In genomic region chr2:119679846-119680245, GRCh38 we compare ENCODE assay signal across 8 cellular contexts. TPM values are rescaled to one million over a fixed set of nuclear protein-coding genes. Genes with fewer than 3 reads are reported as not detected.
A peak's percentile ranks its signal among the peaks of the same experiment; 100 is the strongest.
DNase-seq lines count a peak whose midpoint lies in the region; ATAC-seq and TF ChIP-seq lines count a peak whose summit lies in the region.

No MANE protein-coding gene starts in this region.

- no peaks in the 10 kb centered on the region for H3K9me3 ChIP-seq in CD4-positive, CD25-positive, alpha-beta regulatory T cell (ENCODE audit: control insufficient read depth in 2 of 2, low read length in 2 of 2)
- no peaks in the 10 kb centered on the region for H3K9me3 ChIP-seq in neural progenitor cell (ENCODE audit: low read depth)

- H3K4me2 ChIP-seq in neural progenitor cell, result peak overlapping the region; percentile 94

- H3K27ac ChIP-seq in CD4-positive, CD25-positive, alpha-beta regulatory T cell (ENCODE audit: insufficient read depth, low read length, poor library complexity, severe bottlenecking), result no peak overlapping the region
- no peak overlapping the region for H3K27ac ChIP-seq in neural progenitor cell

- no peak overlapping the region for H3K9ac ChIP-seq in neural progenitor cell

- peaks cover 28% of the 10 kb centered on the region for H4K20me1 ChIP-seq in neural progenitor cell (ENCODE audit: low read depth)

- CTCF ChIA-PET in HEK293T (lab: Yijun Ruan, JAX), result no interaction called here

- peak overlapping the region; percentile 80 for H3K4me3 ChIP-seq in CD4-positive, CD25-positive, alpha-beta regulatory T cell (ENCODE audit: low read depth, low read length)
- peak overlapping the region; percentile 63 for H3K4me3 ChIP-seq in neural progenitor cell

- H3F3A ChIP-seq in neural progenitor cell (ENCODE audit: low read depth), result peaks cover 8% of the 10 kb centered on the region

- H2AFZ ChIP-seq in neural progenitor cell (replicated peaks), result no peak overlapping the region

- DNase-seq in CD4-positive, CD25-positive, alpha-beta regulatory T cell, result no peak
- DNase-seq in NCI-H524 treated with DMSO at 0.1 percent for 48 hours (lab: John Stamatoyannopoulos, UW) (peak; percentile 63), neural progenitor cell (ENCODE audit: low spot score) (peak; percentile 18), NCI-H128 (lab: John Stamatoyannopoulos, UW; ENCODE audit: unreplicated experiment) (no peak), HEK293T (ENCODE audit: extremely low spot score) (no peak), hepatic stellate cell (ENCODE audit: low spot score) (no peak), NCI-H2081 treated with DMSO at 0.1 percent for 48 hours (lab: John Stamatoyannopoulos, UW) (no peak)
- DNase-seq in effector memory CD8-positive, alpha-beta T cell, result no peak

- peaks cover 9% of the 10 kb centered on the region for H3K36me3 Mint-ChIP-seq in CD4-positive, CD25-positive, alpha-beta regulatory T cell
- H3K36me3 Mint-ChIP-seq in effector memory CD8-positive, alpha-beta T cell (ENCODE audit: insufficient read depth), result peaks cover 12% of the 10 kb centered on the region
- peaks cover 17% of the 10 kb centered on the region for H3K36me3 Mint-ChIP-seq in neural progenitor cell

- POLR2A ChIA-PET in HEK293T (lab: Yijun Ruan, JAX), result no interaction called here

- H3K36me3 ChIP-seq in CD4-positive, CD25-positive, alpha-beta regulatory T cell (ENCODE audit: control insufficient read depth, insufficient read depth, low read length), result no peaks in the 10 kb centered on the region
- no peaks in the 10 kb centered on the region for H3K36me3 ChIP-seq in neural progenitor cell

- no peaks in the 10 kb centered on the region for H3K27me3 ChIP-seq in CD4-positive, CD25-positive, alpha-beta regulatory T cell (ENCODE audit: control insufficient read depth, insufficient read depth, low read length)
- H3K27me3 ChIP-seq in neural progenitor cell, result no peaks in the 10 kb centered on the region

- H3K4me3 Mint-ChIP-seq in CD4-positive, CD25-positive, alpha-beta regulatory T cell, result peak overlapping the region; percentile 88 to 96 (median 93)
- peak overlapping the region; percentile 92 to 97 for H3K4me3 Mint-ChIP-seq in effector memory CD8-positive, alpha-beta T cell
- peak overlapping the region; percentile 87 for H3K4me3 Mint-ChIP-seq in neural progenitor cell

- peaks cover 22% of the 10 kb centered on the region for H3K79me2 ChIP-seq in neural progenitor cell (ENCODE audit: low read depth)

- TF ChIP-seq CTCF in neural progenitor cell (IDR thresholded peaks at IDR 0.05), result no peak

- H3K27me3 Mint-ChIP-seq in CD4-positive, CD25-positive, alpha-beta regulatory T cell, result peaks cover 8% of the 10 kb centered on the region
- no peaks in the 10 kb centered on the region for H3K27me3 Mint-ChIP-seq in effector memory CD8-positive, alpha-beta T cell
- H3K27me3 Mint-ChIP-seq in neural progenitor cell (ENCODE audit: insufficient read depth, low read depth), result peaks cover 7% of the 10 kb centered on the region

- peaks cover 15% of the 10 kb centered on the region for H3K4me1 ChIP-seq in CD4-positive, CD25-positive, alpha-beta regulatory T cell (ENCODE audit: control insufficient read depth, insufficient read depth, low read length, poor library complexity, severe bottlenecking)
- peaks cover 9% of the 10 kb centered on the region for H3K4me1 ChIP-seq in neural progenitor cell

- no peak for ATAC-seq in CD4-positive, CD25-positive, alpha-beta regulatory T cell (ENCODE audit: low read depth in 2 of 2)
- no peak for ATAC-seq in effector memory CD8-positive, alpha-beta T cell (replicated peaks)

- H3K4me1 Mint-ChIP-seq in CD4-positive, CD25-positive, alpha-beta regulatory T cell, result peaks cover 5 to 46% (median 26%) of the 10 kb centered on the region in 4 donors
- H3K4me1 Mint-ChIP-seq in effector memory CD8-positive, alpha-beta T cell (ENCODE audit: low read depth in 2 of 2), result peaks cover 20% of the 10 kb centered on the region in 2 donors
- peaks cover 32% of the 10 kb centered on the region for H3K4me1 Mint-ChIP-seq in neural progenitor cell

- peak overlapping the region; percentile 76 to 99 (median 77) for H3K27ac Mint-ChIP-seq in CD4-positive, CD25-positive, alpha-beta regulatory T cell
- H3K27ac Mint-ChIP-seq in effector memory CD8-positive, alpha-beta T cell, result peak overlapping the region in 1 of 2 donors; percentile 94
- no peak overlapping the region for H3K27ac Mint-ChIP-seq in neural progenitor cell

- H3K9me3 Mint-ChIP-seq in CD4-positive, CD25-positive, alpha-beta regulatory T cell, result peaks cover 0 to 4% (median 0%) of the 10 kb centered on the region in 7 donors
- no peaks in the 10 kb centered on the region for H3K9me3 Mint-ChIP-seq in effector memory CD8-positive, alpha-beta T cell
- no peaks in the 10 kb centered on the region for H3K9me3 Mint-ChIP-seq in neural progenitor cell

TF ChIP-seq in HEK293T, 16 proteins besides CTCF, POLR2A, EP300 and RAD21:
- no peak for TF ChIP-seq SUZ12 (IDR thresholded peaks at IDR 0.05)
- TF ChIP-seq ARNT (IDR thresholded peaks at IDR 0.05), result no peak
- TF ChIP-seq ZNF384 (IDR thresholded peaks at IDR 0.05), result no peak
- TF ChIP-seq TARDBP (IDR thresholded peaks at IDR 0.05), result no peak
- TF ChIP-seq FOXK2 (IDR thresholded peaks at IDR 0.05), result no peak
- TF ChIP-seq SP1 (IDR thresholded peaks at IDR 0.05), result no peak
- TF ChIP-seq, protein P1, sequence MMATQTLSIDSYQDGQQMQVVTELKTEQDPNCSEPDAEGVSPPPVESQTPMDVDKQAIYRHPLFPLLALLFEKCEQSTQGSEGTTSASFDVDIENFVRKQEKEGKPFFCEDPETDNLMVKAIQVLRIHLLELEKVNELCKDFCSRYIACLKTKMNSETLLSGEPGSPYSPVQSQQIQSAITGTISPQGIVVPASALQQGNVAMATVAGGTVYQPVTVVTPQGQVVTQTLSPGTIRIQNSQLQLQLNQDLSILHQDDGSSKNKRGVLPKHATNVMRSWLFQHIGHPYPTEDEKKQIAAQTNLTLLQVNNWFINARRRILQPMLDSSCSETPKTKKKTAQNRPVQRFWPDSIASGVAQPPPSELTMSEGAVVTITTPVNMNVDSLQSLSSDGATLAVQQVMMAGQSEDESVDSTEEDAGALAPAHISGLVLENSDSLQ (IDR thresholded peaks at IDR 0.05), result no peak
- no peak for TF ChIP-seq CTBP1 (IDR thresholded peaks at IDR 0.05; ENCODE audit: borderline replicate concordance)
- TF ChIP-seq LEF1 (IDR thresholded peaks at IDR 0.05; ENCODE audit: borderline replicate concordance), result no peak
- TF ChIP-seq FOXA1 (IDR thresholded peaks at IDR 0.05), result no peak
- TF ChIP-seq ELF4 (IDR thresholded peaks at IDR 0.05), result no peak
- TF ChIP-seq HDGF (IDR thresholded peaks at IDR 0.05; ENCODE audit: borderline replicate concordance), result no peak
- no peak for TF ChIP-seq NFRKB (IDR thresholded peaks at IDR 0.05)
- TF ChIP-seq BHLHE40 (IDR thresholded peaks at IDR 0.05; ENCODE audit: borderline replicate concordance), result no peak
- no peak for TF ChIP-seq FOXM1 (IDR thresholded peaks at IDR 0.05; ENCODE audit: borderline replicate concordance)
- TF ChIP-seq L3MBTL2 (conservative IDR thresholded peaks at IDR 0.05), result no peak

RNA-seq across cellular contexts. Expression of gene TMEM177, which starts 0.8 kb away (rescaled TPM):
- 6.3 TPM for total RNA-seq in CD4-positive, CD25-positive, alpha-beta regulatory T cell
- 10 to 100 TPM in 3 of 4 donors, 1 to 10 TPM in 1; 6.3 to 15.5 (median 12.2) TPM for polyA plus RNA-seq in CD4-positive, CD25-positive, alpha-beta regulatory T cell
- total RNA-seq in neural progenitor cell (ENCODE audit: low replicate concordance), result 12.2 and 26.6 TPM in 2 replicates

Comparison
In these comparisons a context has a peak if more than half of its experiments do, and no peak if none do; other contexts are left out.
1. DNase-seq: peak in NCI-H524 treated with DMSO at 0.1 percent for 48 hours (single experiment) and neural progenitor cell (single experiment); none in CD4-positive, CD25-positive, alpha-beta regulatory T cell (0 of 3), effector memory CD8-positive, alpha-beta T cell (0 of 3), NCI-H128 (single experiment), HEK293T (single experiment), hepatic stellate cell (single experiment) and NCI-H2081 treated with DMSO at 0.1 percent for 48 hours (single experiment).
2. Peak in every context shown above with its lines, with median percentiles within 50 percentile points of each other: H3K4me3 Mint-ChIP-seq.